Comparison of ENCODE assay signal across 10 cellular contexts in the genomic region with DNA sequence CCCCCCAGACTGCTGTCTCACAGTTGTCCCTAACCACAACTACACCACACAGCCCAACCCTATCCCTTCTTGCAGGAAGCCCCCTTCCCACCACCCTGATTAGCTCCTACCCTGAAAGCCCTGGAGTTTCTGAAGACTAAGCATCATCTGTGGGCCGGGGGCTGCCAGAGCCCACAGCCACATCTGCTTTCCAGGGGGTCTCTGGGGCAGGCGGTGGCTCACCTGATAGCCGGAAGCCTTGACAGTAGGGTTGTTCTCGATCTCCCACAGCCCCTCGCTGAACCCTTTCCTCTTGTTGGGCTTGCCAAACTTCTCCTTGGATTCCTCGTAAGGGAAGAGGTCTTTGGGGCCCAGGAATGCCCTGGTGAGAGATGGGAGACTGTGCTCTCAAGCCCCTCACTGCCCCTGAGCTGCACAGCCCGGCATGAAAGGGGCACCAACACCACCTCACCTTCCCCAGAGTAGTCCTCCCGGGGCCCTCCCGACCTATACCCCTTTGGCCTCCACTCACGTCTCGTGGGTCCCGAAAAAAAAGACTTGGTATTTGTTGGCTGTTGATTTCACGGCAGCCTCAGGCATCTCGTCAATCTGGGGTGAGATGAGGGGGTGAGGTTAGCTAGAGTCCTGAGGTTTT. TPM values are rescaled to one million over a fixed set of nuclear protein-coding genes. Genes with fewer than 3 reads are reported as not detected.
DNase-seq lines count a peak whose midpoint lies in the region; ATAC-seq and TF ChIP-seq lines count a peak whose summit lies in the region.
"Had no signal": no experiment of that assay in that cellular context is flagged by ENCODE, and none has a peak within 500 bp of the region (broad histone marks: within the 10 kb centered on the region; RNA-seq: fewer than 3 reads in every experiment).

No MANE protein-coding gene starts in this region.

- H3K4me3 Mint-ChIP-seq in activated CD4-positive, alpha-beta T cell treated with anti-CD3 and anti-CD28 coated beads, Interleukin-2, amount 10 ng/mL, durations not matched to agents 7 days and 5 days, result no peak overlapping the region
- H3K4me3 Mint-ChIP-seq in activated CD8-positive, alpha-beta T cell treated with anti-CD3 and anti-CD28 coated beads for 36 hours, result no peak overlapping the region
- peak overlapping the region in 1 of 5 donors; percentile 23 for H3K4me3 Mint-ChIP-seq in immature natural killer cell

- no peaks in the 10 kb centered on the region for H3K27me3 ChIP-seq in stomach smooth muscle (ENCODE audit: control insufficient read depth in 1 of 2, insufficient read depth in 2 of 2, low read length in 2 of 2)

- DNase-seq in activated CD4-positive, alpha-beta T cell treated with anti-CD3 and anti-CD28 coated beads, Interleukin-2, amount 10 ng/mL, durations not matched to agents 7 days and 5 days, result no peak
- no peak for DNase-seq in activated CD4-positive, alpha-beta T cell treated with anti-CD3 and anti-CD28 coated beads, Interleukin-2, amount 50 U/mL, for 48 hours
- DNase-seq in activated CD8-positive, alpha-beta T cell treated with anti-CD3 and anti-CD28 coated beads for 36 hours, result no peak
- no peak for DNase-seq in immature natural killer cell
- no peak for DNase-seq in erythroblast (lab: John Stamatoyannopoulos, UW)

- CTCF ChIA-PET in activated CD4-positive, alpha-beta T cell treated with anti-CD3 and anti-CD28 coated beads, Interleukin-2, amount 10 ng/mL, durations not matched to agents 7 days and 5 days (lab: Charles Lee), result interaction anchor here (1.2 to 2.0 kb wide), 3 partner anchors 14 to 20 kb away, joined by 3 to 6 read pairs (median 5); no protein-coding TSS in a partner anchor
- CTCF ChIA-PET in activated CD8-positive, alpha-beta T cell treated with anti-CD3 and anti-CD28 coated beads for 36 hours (lab: Charles Lee), result interaction anchor here (5.0 kb wide), 1 partner anchor 17 kb away, joined by 71 read pairs; a partner anchor contains a TSS

- TF ChIP-seq CTCF in activated CD8-positive, alpha-beta T cell treated with anti-CD3 and anti-CD28 coated beads for 36 hours (IDR thresholded peaks at IDR 0.05), result no peak

- H3K4me3 ChIP-seq in stomach smooth muscle (ENCODE audit: low read length in 2 of 2), result no peak overlapping the region
- H3K4me3 ChIP-seq: lung had no signal

- no peaks in the 10 kb centered on the region for H3K9me3 Mint-ChIP-seq in activated CD4-positive, alpha-beta T cell treated with anti-CD3 and anti-CD28 coated beads, Interleukin-2, amount 10 ng/mL, durations not matched to agents 7 days and 5 days
- no peaks in the 10 kb centered on the region for H3K9me3 Mint-ChIP-seq in activated CD8-positive, alpha-beta T cell treated with anti-CD3 and anti-CD28 coated beads for 36 hours
- H3K9me3 Mint-ChIP-seq in immature natural killer cell, result no peaks in the 10 kb centered on the region

- peak overlapping the region; percentile 91 for H3K27ac Mint-ChIP-seq in activated CD4-positive, alpha-beta T cell treated with anti-CD3 and anti-CD28 coated beads, Interleukin-2, amount 10 ng/mL, durations not matched to agents 7 days and 5 days
- H3K27ac Mint-ChIP-seq in activated CD8-positive, alpha-beta T cell treated with anti-CD3 and anti-CD28 coated beads for 36 hours, result peak overlapping the region; percentile 94
- peak overlapping the region in 5 of 6 donors; percentile 86 to 98 (median 95) for H3K27ac Mint-ChIP-seq in immature natural killer cell

- TF ChIP-seq POLR2A in erythroblast (IDR thresholded peaks at IDR 0.05; ENCODE audit: low read length), result no peak

- H3K9me3 ChIP-seq in stomach smooth muscle (ENCODE audit: control insufficient read depth in 2 of 2, low read length in 2 of 2), result no peaks in the 10 kb centered on the region

- H3K4me1 Mint-ChIP-seq in activated CD4-positive, alpha-beta T cell treated with anti-CD3 and anti-CD28 coated beads, Interleukin-2, amount 10 ng/mL, durations not matched to agents 7 days and 5 days, result peaks cover 78% of the 10 kb centered on the region
- peaks cover 69% of the 10 kb centered on the region for H3K4me1 Mint-ChIP-seq in activated CD8-positive, alpha-beta T cell treated with anti-CD3 and anti-CD28 coated beads for 36 hours (ENCODE audit: low read depth)
- peaks cover 65 to 69% of the 10 kb centered on the region in 2 donors for H3K4me1 Mint-ChIP-seq in immature natural killer cell

- POLR2A ChIA-PET in activated CD4-positive, alpha-beta T cell treated with anti-CD3 and anti-CD28 coated beads, Interleukin-2, amount 10 ng/mL, durations not matched to agents 7 days and 5 days (lab: Charles Lee), result no interaction called here
- POLR2A ChIA-PET in activated CD8-positive, alpha-beta T cell treated with anti-CD3 and anti-CD28 coated beads for 36 hours (lab: Charles Lee), result interaction anchor here (1.0 to 4.4 kb wide), 2 partner anchors 14 to 15 kb away, joined by 3 to 39 read pairs; a partner anchor contains a TSS

- H3K27ac ChIP-seq in stomach smooth muscle (ENCODE audit: low read length), result peak overlapping the region; percentile 99
- H3K27ac ChIP-seq: VCaP had no signal

- H3K27me3 Mint-ChIP-seq in activated CD4-positive, alpha-beta T cell treated with anti-CD3 and anti-CD28 coated beads, Interleukin-2, amount 10 ng/mL, durations not matched to agents 7 days and 5 days, result no peaks in the 10 kb centered on the region
- H3K27me3 Mint-ChIP-seq in activated CD8-positive, alpha-beta T cell treated with anti-CD3 and anti-CD28 coated beads for 36 hours, result no peaks in the 10 kb centered on the region
- H3K27me3 Mint-ChIP-seq in immature natural killer cell (ENCODE audit: low read depth in 3 of 3), result peaks cover 6 to 9% (median 6%) of the 10 kb centered on the region in 3 donors

- H3K36me3 Mint-ChIP-seq in activated CD4-positive, alpha-beta T cell treated with anti-CD3 and anti-CD28 coated beads, Interleukin-2, amount 10 ng/mL, durations not matched to agents 7 days and 5 days (ENCODE audit: low read depth), result peaks cover 65% of the 10 kb centered on the region
- peaks cover 73% of the 10 kb centered on the region for H3K36me3 Mint-ChIP-seq in activated CD8-positive, alpha-beta T cell treated with anti-CD3 and anti-CD28 coated beads for 36 hours (ENCODE audit: low read depth)
- H3K36me3 Mint-ChIP-seq in immature natural killer cell, result peaks cover 3 to 7% (median 6%) of the 10 kb centered on the region in 3 donors

- no peak overlapping the region for H3K9ac ChIP-seq in stomach smooth muscle (ENCODE audit: low read length in 2 of 2)

- peaks cover 56% of the 10 kb centered on the region for H3K4me1 ChIP-seq in stomach smooth muscle (ENCODE audit: control insufficient read depth, insufficient read depth, low read length)

- ATAC-seq in activated CD8-positive, alpha-beta T cell treated with anti-CD3 and anti-CD28 coated beads for 36 hours, result no peak
- ATAC-seq in GM21381 (IDR thresholded peaks at IDR 0.05; ENCODE audit: unreplicated experiment), result no peak
- ATAC-seq in GM18870 (IDR thresholded peaks at IDR 0.05; ENCODE audit: unreplicated experiment), result no peak

- peaks cover 14 to 23% of the 10 kb centered on the region in 2 donors for H3K36me3 ChIP-seq in stomach smooth muscle (ENCODE audit: control insufficient read depth in 2 of 2, insufficient read depth in 2 of 2, low read length in 2 of 2)

- intact Hi-C loops in activated CD8-positive, alpha-beta T cell treated with anti-CD3 and anti-CD28 coated beads for 36 hours (cut with micrococcal nuclease), result no loop called here

RNA-seq across cellular contexts. Expression of a gene that starts 4.0 kb away (rescaled TPM):
- 10 to 100 TPM; 50.4 to 54.7 TPM for total RNA-seq in activated CD4-positive, alpha-beta T cell treated with anti-CD3 and anti-CD28 coated beads, Interleukin-2, amount 10 ng/mL, durations not matched to agents 7 days and 5 days
- total RNA-seq in activated CD8-positive, alpha-beta T cell treated with anti-CD3 and anti-CD28 coated beads for 36 hours, result 10 to 100 TPM; 84.2 to 93.6 TPM
- polyA plus RNA-seq in immature natural killer cell, result 100 to 1,000 TPM in 1 of 3 donors, 10 to 100 TPM in 2; 75.4 to 126 (median 88.2) TPM

RNA-seq across cellular contexts. Expression of a gene that starts 6.6 kb away (rescaled TPM):
- total RNA-seq in activated CD4-positive, alpha-beta T cell treated with anti-CD3 and anti-CD28 coated beads, Interleukin-2, amount 10 ng/mL, durations not matched to agents 7 days and 5 days, result 100 to 1,000 TPM; 288 to 301 TPM
- total RNA-seq in activated CD8-positive, alpha-beta T cell treated with anti-CD3 and anti-CD28 coated beads for 36 hours, result 100 to 1,000 TPM; 232 to 235 TPM
- 10 to 100 TPM; 27.5 to 35.4 (median 32.4) TPM for polyA plus RNA-seq in immature natural killer cell

RNA-seq across cellular contexts. Expression of a gene that starts 16.3 kb away (rescaled TPM):
- 10 to 100 TPM; 47.0 to 58.0 TPM for total RNA-seq in activated CD4-positive, alpha-beta T cell treated with anti-CD3 and anti-CD28 coated beads, Interleukin-2, amount 10 ng/mL, durations not matched to agents 7 days and 5 days
- total RNA-seq in activated CD8-positive, alpha-beta T cell treated with anti-CD3 and anti-CD28 coated beads for 36 hours, result 10 to 100 TPM; 40.6 to 44.5 TPM
- polyA plus RNA-seq in immature natural killer cell, result 10 to 100 TPM in 2 of 3 donors, 1 to 10 TPM in 1; 9.3 to 34.1 (median 15.8) TPM

RNA-seq across cellular contexts. Expression of a gene that starts 16.6 kb away (rescaled TPM):
- total RNA-seq in activated CD4-positive, alpha-beta T cell treated with anti-CD3 and anti-CD28 coated beads, Interleukin-2, amount 10 ng/mL, durations not matched to agents 7 days and 5 days, result 10 to 100 TPM; 26.2 to 29.7 TPM
- 10 to 100 TPM; 32.3 to 32.5 TPM for total RNA-seq in activated CD8-positive, alpha-beta T cell treated with anti-CD3 and anti-CD28 coated beads for 36 hours
- 1 to 10 TPM; 4.1 to 6.3 (median 4.4) TPM for polyA plus RNA-seq in immature natural killer cell

RNA-seq across cellular contexts. Expression of a gene that starts 22.4 kb away (rescaled TPM):
- total RNA-seq in activated CD4-positive, alpha-beta T cell treated with anti-CD3 and anti-CD28 coated beads, Interleukin-2, amount 10 ng/mL, durations not matched to agents 7 days and 5 days, result 10 to 100 TPM; 70.6 to 87.7 TPM
- 10 to 100 TPM; 69.8 to 70.6 TPM for total RNA-seq in activated CD8-positive, alpha-beta T cell treated with anti-CD3 and anti-CD28 coated beads for 36 hours
- 10 to 100 TPM; 25.9 to 55.6 (median 32.8) TPM for polyA plus RNA-seq in immature natural killer cell
